Comparison of ENCODE assay signal across 8 cellular contexts in genomic region chrX:1507511-1508463, GRCh38.
DNase-seq lines count a peak whose midpoint lies in the region; ATAC-seq and TF ChIP-seq lines count a peak whose summit lies in the region.

No MANE protein-coding gene starts in this region.

- H3K36me3 ChIP-seq in tibial artery = no peaks in the 10 kb centered on the region

- peak; percentile 73 for ATAC-seq in GM21381 (IDR thresholded peaks at IDR 0.05; ENCODE audit: unreplicated experiment)
- ATAC-seq in HG03520 (IDR thresholded peaks at IDR 0.05; ENCODE audit: unreplicated experiment) = peak; percentile 75

- intact Hi-C loops in tibial artery (cut with DNase I; ENCODE audit: low total_unique reads) = no loop called here
- intact Hi-C loops in head of caudate nucleus (cut with DNase I) = no loop called here

- no peak for TF ChIP-seq CTCF in GM10248 (IDR thresholded peaks at IDR 0.05; ENCODE audit: control extremely low read depth, extremely low read depth, low read depth, missing control alignments)
- no peak for TF ChIP-seq CTCF in tibial artery (IDR thresholded peaks at IDR 0.05)

- CTCF ChIA-PET in GM10248 (lab: Yijun Ruan, JAX) = no interaction called here

- H3K27me3 ChIP-seq in tibial artery = no peaks in the 10 kb centered on the region

- H3K4me1 ChIP-seq in tibial artery = no peaks in the 10 kb centered on the region

- H3K4me3 ChIP-seq in tibial artery = no peak overlapping the region

- H3K27ac ChIP-seq in tibial artery = no peak overlapping the region

- POLR2A ChIA-PET in GM10248 (lab: Yijun Ruan, JAX) = no interaction called here

- no peaks in the 10 kb centered on the region for H3K9me3 ChIP-seq in tibial artery

- DNase-seq in GM10248 (ENCODE audit: extremely low spot score) (peak; percentile 70), activated gamma-delta T cell treated with Interleukin-2 at 50 U/mL for 16 hours (peak; percentile 34), tibial artery (no peak), head of caudate nucleus (no peak), cortex of kidney (lab: John Stamatoyannopoulos, UW) (no peak), iPS-NIHi11 (ENCODE audit: low spot score) (no peak)

Comparison
In these comparisons a context has a peak if more than half of its experiments do, and no peak if none do; other contexts are left out.
1. DNase-seq: peak in GM10248 (single experiment) and activated gamma-delta T cell treated with Interleukin-2 at 50 U/mL for 16 hours (single experiment); none in tibial artery (0 of 2), head of caudate nucleus (0 of 42), cortex of kidney (single experiment) and iPS-NIHi11 (single experiment).